ENCODE assay signal across 9 cellular contexts in genomic region chr22:36367066-36367465, GRCh38. TPM values are rescaled to one million over a fixed set of nuclear protein-coding genes. Genes with fewer than 3 reads are reported as not detected.
DNase-seq lines count a peak whose midpoint lies in the region; ATAC-seq, FAIRE-seq and TF ChIP-seq lines count a peak whose summit lies in the region.
"Had no signal": no experiment of that assay in that cellular context is flagged by ENCODE, and none has a peak within 500 bp of the region (broad histone marks: within the 10 kb centered on the region; RNA-seq: fewer than 3 reads in every experiment).

No MANE protein-coding gene starts in this region.

- DNase-seq in SK-N-SH, result no peak
- no peak for DNase-seq in astrocyte (ENCODE audit: low read depth)
- DNase-seq in right lobe of liver, result no peak
- no peak for DNase-seq in stimulated activated naive CD8-positive, alpha-beta T cell treated with anti-CD3 and anti-CD28 coated beads, Interleukin-15, amount 100 ng/mL, for 72 hours
- no peak for DNase-seq in NCI-H510A treated with DMSO at 0.1 percent for 48 hours (lab: John Stamatoyannopoulos, UW)
- no peak for DNase-seq in NCI-H2227 treated with DMSO at 0.1 percent for 48 hours (lab: John Stamatoyannopoulos, UW)
- no peak for DNase-seq in DMS153 treated with DMSO at 0.1 percent for 48 hours (lab: John Stamatoyannopoulos, UW; ENCODE audit: unreplicated experiment)

- no peak for TF ChIP-seq EP300 in SK-N-SH (IDR thresholded peaks at IDR 0.05; ENCODE audit: borderline replicate concordance in 1 of 2, low read depth in 1 of 2, low read length in 1 of 2)

- H3K4me1 ChIP-seq in SK-N-SH (ENCODE audit: control insufficient read depth in 1 of 2, insufficient read depth in 2 of 2, low read depth in 1 of 2, low read length in 1 of 2) (peaks cover 61 to 93% of the 10 kb centered on the region in 2 experiments), astrocyte (ENCODE audit: insufficient read depth, low read length) (peaks cover 96% of the 10 kb centered on the region), right lobe of liver (peaks cover 0 to 98% (median 49%) of the 10 kb centered on the region in 4 donors)

- no peak for FAIRE-seq in astrocyte (lab: Jason Lieb, UNC)
- FAIRE-seq: A204.1 had no signal

- H3K36me3 ChIP-seq in SK-N-SH (replicated peaks in 1 of 2; ENCODE audit: control insufficient read depth in 1 of 2, insufficient read depth in 2 of 2, low read length in 1 of 2) (peaks cover 6% of the 10 kb centered on the region in 2 experiments), astrocyte (ENCODE audit: insufficient read depth, low read length) (peaks cover 25% of the 10 kb centered on the region), right lobe of liver (no peaks in the 10 kb centered on the region)

- no peaks in the 10 kb centered on the region for H3K9me3 ChIP-seq in SK-N-SH
- no peaks in the 10 kb centered on the region for H3K9me3 ChIP-seq in astrocyte (ENCODE audit: insufficient read depth, low read depth, low read length)
- no peaks in the 10 kb centered on the region for H3K9me3 ChIP-seq in right lobe of liver

- peak overlapping the region; percentile 70 for H3K4me3 Mint-ChIP-seq in astrocyte (ENCODE audit: unreplicated experiment)
- H3K4me3 Mint-ChIP-seq in stimulated activated naive CD8-positive, alpha-beta T cell treated with anti-CD3 and anti-CD28 coated beads, Interleukin-15, amount 100 ng/mL, for 72 hours, result peak overlapping the region; percentile 66 to 71

- peak overlapping the region; percentile 76 for H3K4me2 ChIP-seq in SK-N-SH
- H3K4me2 ChIP-seq in astrocyte (ENCODE audit: low read length), result peak overlapping the region; percentile 77

- POLR2A ChIA-PET in SK-N-SH (lab: Yijun Ruan, JAX), result no interaction called here

- ATAC-seq in SK-N-SH treated with all-trans-retinoic acid at 6 μM for 48 hours (no peak), right lobe of liver (no peak)
- ATAC-seq in stimulated activated naive CD8-positive, alpha-beta T cell treated with anti-CD3 and anti-CD28 coated beads, Interleukin-15, amount 100 ng/mL, for 72 hours, result no peak

- peaks cover 95% of the 10 kb centered on the region for H3K4me1 Mint-ChIP-seq in astrocyte (ENCODE audit: low read depth, unreplicated experiment)
- H3K4me1 Mint-ChIP-seq in stimulated activated naive CD8-positive, alpha-beta T cell treated with anti-CD3 and anti-CD28 coated beads, Interleukin-15, amount 100 ng/mL, for 72 hours, result peaks cover 100% of the 10 kb centered on the region

- H3K4me3 ChIP-seq in SK-N-SH (ENCODE audit: low read depth in 2 of 2, low read length in 1 of 2) (no peak overlapping the region), astrocyte (ENCODE audit: insufficient read depth, low read depth, low read length) (no peak overlapping the region), right lobe of liver (no peak overlapping the region)

- no peaks in the 10 kb centered on the region for H3K27me3 ChIP-seq in SK-N-SH (ENCODE audit: insufficient read depth)
- H3K27me3 ChIP-seq in astrocyte (ENCODE audit: insufficient read depth, low read length), result no peaks in the 10 kb centered on the region
- H3K27me3 ChIP-seq in right lobe of liver, result no peaks in the 10 kb centered on the region

- no peaks in the 10 kb centered on the region for H3K9me2 ChIP-seq in SK-N-SH

- peak overlapping the region; percentile 75 for H3K27ac Mint-ChIP-seq in astrocyte (ENCODE audit: unreplicated experiment)
- H3K27ac Mint-ChIP-seq in stimulated activated naive CD8-positive, alpha-beta T cell treated with anti-CD3 and anti-CD28 coated beads, Interleukin-15, amount 100 ng/mL, for 72 hours, result peak overlapping the region; percentile 79 to 92

- peaks cover 21% of the 10 kb centered on the region for H3K36me3 Mint-ChIP-seq in astrocyte (ENCODE audit: low read depth, unreplicated experiment)

- H2AFZ ChIP-seq in SK-N-SH (ENCODE audit: low read depth), result no peak overlapping the region
- H2AFZ ChIP-seq in astrocyte (ENCODE audit: low read depth, low read length), result no peak overlapping the region

- peaks cover 100% of the 10 kb centered on the region for H4K20me1 ChIP-seq in SK-N-SH (ENCODE audit: insufficient read depth)
- peaks cover 100% of the 10 kb centered on the region for H4K20me1 ChIP-seq in astrocyte (ENCODE audit: insufficient read depth, low read length)

- CTCF ChIA-PET in SK-N-SH (lab: Yijun Ruan, JAX), result interaction anchor here (0.9 to 1.2 kb wide), 2 partner anchors 38 to 103 kb away, joined by 3 to 4 read pairs; no protein-coding TSS in a partner anchor

- no peak for TF ChIP-seq CTCF in SK-N-SH (IDR thresholded peaks at IDR 0.05)
- no peak for TF ChIP-seq CTCF in astrocyte (IDR thresholded peaks at IDR 0.05; ENCODE audit: insufficient read depth, low read depth, low read length)
- no peak for TF ChIP-seq CTCF in right lobe of liver (IDR thresholded peaks at IDR 0.05)

- no peaks in the 10 kb centered on the region for H3K9me3 Mint-ChIP-seq in astrocyte (ENCODE audit: unreplicated experiment)
- no peaks in the 10 kb centered on the region for H3K9me3 Mint-ChIP-seq in stimulated activated naive CD8-positive, alpha-beta T cell treated with anti-CD3 and anti-CD28 coated beads, Interleukin-15, amount 100 ng/mL, for 72 hours

- H3K27me3 Mint-ChIP-seq in astrocyte (ENCODE audit: low read depth, unreplicated experiment), result no peaks in the 10 kb centered on the region
- no peaks in the 10 kb centered on the region for H3K27me3 Mint-ChIP-seq in stimulated activated naive CD8-positive, alpha-beta T cell treated with anti-CD3 and anti-CD28 coated beads, Interleukin-15, amount 100 ng/mL, for 72 hours

- intact Hi-C loops in right lobe of liver (cut with DNase I), result no loop called here

- TF ChIP-seq RAD21 in SK-N-SH (IDR thresholded peaks at IDR 0.05; ENCODE audit: low read length), result no peak

- 94% methylated on average over 9 of the region's 11 CpGs for WGBS in SK-N-SH (ENCODE audit: low lambda C conversion rate)
- WGBS in right lobe of liver (ENCODE audit: insufficient coverage, low coverage, low lambda C conversion rate, missing lambda C conversion rate), result 66% methylated on average over 10 of the region's 11 CpGs

- peaks cover 67% of the 10 kb centered on the region for H3F3A ChIP-seq in SK-N-SH (replicated peaks; ENCODE audit: insufficient read depth)

- TF ChIP-seq POLR2A in right lobe of liver (IDR thresholded peaks at IDR 0.05), result no peak

- H3K27ac ChIP-seq in SK-N-SH (ENCODE audit: low read depth in 2 of 2, low read length in 1 of 2) (peak overlapping the region; percentile 62 to 84), astrocyte (ENCODE audit: low read depth, low read length) (peak overlapping the region; percentile 90), right lobe of liver (peak overlapping the region in 2 of 3 donors; percentile 16 to 75)

- H3K79me2 ChIP-seq in SK-N-SH (ENCODE audit: insufficient read depth) (peaks cover 100% of the 10 kb centered on the region), astrocyte (ENCODE audit: insufficient read depth, low read length) (peaks cover 100% of the 10 kb centered on the region)

- H3K9ac ChIP-seq in SK-N-SH (no peak overlapping the region; the same call in 1 of the 2 replicates), astrocyte (ENCODE audit: low read length) (peak overlapping the region; percentile 65)

TF ChIP-seq in SK-N-SH, 30 proteins besides CTCF, POLR2A, EP300 and RAD21:
- TF ChIP-seq USF2 (IDR thresholded peaks at IDR 0.05; ENCODE audit: borderline replicate concordance, low read depth, low read length), result no peak

TF ChIP-seq in SK-N-SH treated with all-trans-retinoic acid at 6 μM for 48 hours, 23 proteins besides CTCF, POLR2A, EP300 and RAD21 (continues in another document):
- TF ChIP-seq CSDC2 (CRISPR knock-in tag; IDR thresholded peaks at IDR 0.05) (no peak), ESRRG (CRISPR knock-in tag; IDR thresholded peaks at IDR 0.05) (no peak), PPARA (CRISPR knock-in tag; IDR thresholded peaks at IDR 0.05; ENCODE audit: borderline replicate concordance) (no peak), GLIS3 (CRISPR knock-in tag; IDR thresholded peaks at IDR 0.05) (no peak), SNAI2 (CRISPR knock-in tag; IDR thresholded peaks at IDR 0.05) (no peak), ZNF70 (CRISPR knock-in tag; IDR thresholded peaks at IDR 0.05) (no peak), ZNF565 (CRISPR knock-in tag; conservative IDR thresholded peaks at IDR 0.05; ENCODE audit: low read depth) (no peak), ZFP3 (CRISPR knock-in tag; IDR thresholded peaks at IDR 0.05) (no peak), BACH2 (CRISPR knock-in tag; IDR thresholded peaks at IDR 0.05; ENCODE audit: borderline replicate concordance) (no peak), POU6F1 (CRISPR knock-in tag; IDR thresholded peaks at IDR 0.05; ENCODE audit: borderline replicate concordance, low read depth) (no peak), OSR1 (CRISPR knock-in tag; IDR thresholded peaks at IDR 0.05) (no peak)

RNA-seq across cellular contexts. Expression of gene MYH9, which starts 20.7 kb away (rescaled TPM):
- polyA plus RNA-seq in SK-N-SH (2012; rRNA removed), result 202 and 303 TPM in 2 replicates
- 181 and 225 TPM in 2 replicates for polyA plus RNA-seq in SK-N-SH (2012; cell fraction: cytosol; rRNA removed)
- 401 and 439 TPM in 2 replicates for polyA plus RNA-seq in SK-N-SH (2012; cell fraction: nucleus; rRNA removed)
- 2,278 and 2,469 TPM in 2 replicates for total RNA-seq in astrocyte
- total RNA-seq in right lobe of liver, result 100 to 1,000 TPM; 168 to 435 (median 222) TPM
